8 cellular contexts compared by ENCODE assay signal in the genomic region with DNA sequence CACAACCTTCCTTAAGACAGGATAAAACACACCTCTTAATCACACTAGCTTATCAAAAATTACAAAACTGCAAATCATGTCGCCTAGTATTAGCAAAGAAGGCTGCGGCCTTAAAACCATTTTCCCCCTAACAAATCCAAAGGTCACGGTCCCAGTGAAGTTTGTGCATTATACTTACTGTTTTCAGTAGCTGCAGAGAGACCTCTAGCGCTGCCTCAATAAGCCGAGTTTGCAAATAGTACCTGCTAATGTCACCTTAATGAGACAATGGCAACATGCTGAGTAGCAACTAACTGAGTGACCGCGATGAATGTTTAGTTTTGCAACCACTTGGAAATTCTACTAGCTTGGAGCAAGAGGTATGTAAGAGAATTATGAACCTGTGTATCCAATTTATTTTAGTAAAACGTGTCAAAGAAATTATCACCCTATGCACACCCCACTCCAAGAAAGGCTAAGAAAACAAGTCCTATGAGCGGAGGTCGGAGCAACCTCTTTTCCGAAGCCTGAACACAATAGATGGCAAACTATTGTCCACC. TPM values are rescaled to one million over a fixed set of nuclear protein-coding genes. Genes with fewer than 3 reads are reported as not detected.
DNase-seq lines count a peak whose midpoint lies in the region; ATAC-seq and TF ChIP-seq lines count a peak whose summit lies in the region.

No MANE protein-coding gene starts in this region.

- peak overlapping the region; percentile 63 to 83 (median 76) for H3K9ac ChIP-seq in subcutaneous abdominal adipose tissue (ENCODE audit: low read length in 5 of 5)

- H3K27ac ChIP-seq in breast epithelium, result peak overlapping the region; percentile 92 to 99
- H3K27ac ChIP-seq in subcutaneous abdominal adipose tissue (ENCODE audit: low read depth, low read length), result peak overlapping the region; percentile 84

- TF ChIP-seq CTCF in BE2C (IDR thresholded peaks at IDR 0.05; ENCODE audit: low read depth, low read length) (no peak; the same call in 1 of the 2 replicates), breast epithelium (IDR thresholded peaks at IDR 0.05) (no peak)

- intact Hi-C loops in breast epithelium (cut with DNase I; ENCODE audit: low total_unique reads), result loop anchor here (10.0 kb wide), 1 partner anchor 96 kb away; a partner anchor contains a TSS
- intact Hi-C loops in left colon (cut with DNase I, micrococcal nuclease), result no loop called here

- ATAC-seq in GM18861 (IDR thresholded peaks at IDR 0.05; ENCODE audit: unreplicated experiment) (peak; percentile 28), left colon (peak; percentile 14), GM18867 (IDR thresholded peaks at IDR 0.05; ENCODE audit: unreplicated experiment) (no peak), HG03175 (IDR thresholded peaks at IDR 0.05; ENCODE audit: unreplicated experiment) (no peak)

- peaks cover 10% of the 10 kb centered on the region; the same call in 1 of the 2 replicates for H3K4me1 ChIP-seq in BE2C
- peaks cover 0 to 6% of the 10 kb centered on the region in 2 donors for H3K4me1 ChIP-seq in breast epithelium
- H3K4me1 ChIP-seq in subcutaneous abdominal adipose tissue (ENCODE audit: control insufficient read depth in 5 of 5, insufficient read depth in 5 of 5, low read length in 5 of 5), result peaks cover 5 to 33% (median 27%) of the 10 kb centered on the region in 5 donors

- DNase-seq in BE2C (no peak), NCI-H82 (lab: John Stamatoyannopoulos, UW) (peak; percentile 66), breast epithelium (ENCODE audit: low spot score in 2 of 2) (no peak), left colon (peak in 1 of 2 donors; percentile 26)

- TF ChIP-seq POLR2A in breast epithelium (IDR thresholded peaks at IDR 0.05), result no peak

- H3K9me3 ChIP-seq in BE2C (no peaks in the 10 kb centered on the region), breast epithelium (no peaks in the 10 kb centered on the region), subcutaneous abdominal adipose tissue (ENCODE audit: control insufficient read depth in 5 of 5, low read length in 5 of 5) (no peaks in the 10 kb centered on the region)

- H3K4me3 ChIP-seq in BE2C (ENCODE audit: low read depth, low read length), result peak overlapping the region; percentile 79
- peak overlapping the region; percentile 81 to 97 (median 89) for H3K4me3 ChIP-seq in breast epithelium
- peak overlapping the region; percentile 86 to 93 (median 88) for H3K4me3 ChIP-seq in subcutaneous abdominal adipose tissue (ENCODE audit: low read depth in 1 of 5, low read length in 5 of 5)

- H3K27me3 ChIP-seq in BE2C, result no peaks in the 10 kb centered on the region
- H3K27me3 ChIP-seq in breast epithelium, result no peaks in the 10 kb centered on the region
- no peaks in the 10 kb centered on the region for H3K27me3 ChIP-seq in subcutaneous abdominal adipose tissue (ENCODE audit: control insufficient read depth in 5 of 5, insufficient read depth in 4 of 5, low read length in 5 of 5)

- H3K36me3 ChIP-seq in BE2C (peaks cover 9% of the 10 kb centered on the region), breast epithelium (no peaks in the 10 kb centered on the region), subcutaneous abdominal adipose tissue (ENCODE audit: control insufficient read depth in 5 of 5, insufficient read depth in 5 of 5, low read length in 5 of 5) (no peaks in the 10 kb centered on the region)

RNA-seq across cellular contexts. Expression of a gene that starts 1.2 kb away (rescaled TPM):
- polyA plus RNA-seq in BE2C (2012; ENCODE audit: insufficient read depth, insufficient read length, low read depth), result 20.3 TPM
- total RNA-seq in breast epithelium (10 to 100 TPM; 25.6 to 35.5 (median 25.8) TPM), left colon (10 to 100 TPM; 26.0 to 29.5 TPM)

Comparison
In these comparisons a context has a peak if more than half of its experiments do, and no peak if none do; other contexts are left out.
1. ATAC-seq: peak in GM18861 (single experiment) and left colon (single experiment); none in GM18867 (single experiment) and HG03175 (single experiment).
2. Peak in every context shown above with its lines, with median percentiles within 50 percentile points of each other: H3K4me3 ChIP-seq.